ENCODE assay signal across 9 cellular contexts in the genomic region with DNA sequence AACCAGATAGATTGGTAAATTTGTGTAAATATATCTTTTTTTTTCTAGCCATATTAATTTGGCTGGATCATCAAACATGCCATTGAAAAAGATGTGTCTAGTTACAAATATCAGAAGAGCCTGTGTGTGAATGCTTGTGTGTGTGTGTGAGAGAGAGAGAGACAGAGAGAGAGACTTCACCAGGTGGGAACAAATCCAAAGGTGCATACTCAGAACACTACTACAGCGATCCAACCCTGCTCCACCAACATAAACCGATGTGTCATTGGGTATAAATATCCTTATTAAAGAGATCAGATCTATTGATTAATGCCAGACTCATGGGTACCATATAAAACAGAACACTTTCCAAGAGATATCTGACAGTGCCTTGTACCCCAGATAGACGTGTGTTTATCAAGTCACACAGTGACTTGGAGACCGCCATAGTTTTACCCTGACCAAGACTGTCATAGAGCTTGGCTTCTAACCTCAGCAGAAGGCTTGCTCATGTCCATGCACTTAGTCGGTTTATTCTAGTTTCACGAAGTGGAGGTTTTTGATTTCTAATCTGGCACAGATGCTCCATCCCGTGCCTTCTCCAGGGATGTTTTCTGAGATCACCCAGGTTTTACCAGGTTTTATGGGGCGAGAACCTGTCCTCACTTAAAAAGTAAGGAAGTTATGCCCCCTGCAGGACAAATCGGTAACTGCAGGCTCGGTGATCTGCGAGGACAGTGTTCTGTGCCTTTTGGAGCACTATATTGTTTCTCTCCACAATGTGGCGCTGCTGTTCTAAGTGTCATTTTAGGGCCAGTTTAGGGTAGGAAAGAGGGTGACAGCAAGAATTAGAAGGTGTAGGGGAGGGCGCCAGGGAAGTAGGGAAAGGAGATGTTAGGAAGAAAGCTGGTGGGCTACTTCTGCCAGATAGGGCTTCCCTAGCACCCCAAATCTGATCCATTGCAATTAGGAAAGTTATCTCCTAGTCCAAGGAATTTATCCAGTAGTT. TPM values are rescaled to one million over a fixed set of nuclear protein-coding genes. Genes with fewer than 3 reads are reported as not detected.
DNase-seq lines count a peak whose midpoint lies in the region; ATAC-seq and TF ChIP-seq lines count a peak whose summit lies in the region.
"Had no signal": no experiment of that assay in that cellular context is flagged by ENCODE, and none has a peak within 500 bp of the region (broad histone marks: within the 10 kb centered on the region; RNA-seq: fewer than 3 reads in every experiment).

No MANE protein-coding gene starts in this region.

- H3K27me3 ChIP-seq in left ventricle myocardium inferior (ENCODE audit: low read depth): peaks cover 27% of the 10 kb centered on the region

- H3K36me3 ChIP-seq in left ventricle myocardium inferior: no peaks in the 10 kb centered on the region

- H3K4me3 ChIP-seq in left ventricle myocardium inferior: no peak overlapping the region

- H3K27ac ChIP-seq in left ventricle myocardium inferior (replicated peaks): no peak overlapping the region

- ATAC-seq in HG02840 (IDR thresholded peaks at IDR 0.05; ENCODE audit: low FRiP score, unreplicated experiment): peak; percentile 71
- no peak for ATAC-seq in GM19324 (IDR thresholded peaks at IDR 0.05; ENCODE audit: low FRiP score, unreplicated experiment)

- peak; percentile 98 for TF ChIP-seq CTCF in left ventricle myocardium inferior (IDR thresholded peaks at IDR 0.05; ENCODE audit: borderline replicate concordance)

- intact Hi-C loops in left ventricle myocardium inferior (cut with micrococcal nuclease): loop anchor here (2.0 kb wide), 1 partner anchor 95 kb away; no protein-coding TSS in a partner anchor

- H3K9me3 ChIP-seq in left ventricle myocardium inferior (replicated peaks): no peaks in the 10 kb centered on the region

- DNase-seq in GM04503 (ENCODE audit: low read depth) (peak; percentile 37), NCI-H187 treated with DMSO at 0.1 percent for 48 hours (lab: John Stamatoyannopoulos, UW) (peak; percentile 57), T-helper 1 cell (peak; percentile 79 to 95 (median 92)), amniotic epithelial cell (ENCODE audit: low read depth) (peak; percentile 83), left ventricle myocardium inferior (peak; percentile 86), retina (peak; percentile 94)

- no peaks in the 10 kb centered on the region for H3K4me1 ChIP-seq in left ventricle myocardium inferior

RNA-seq across cellular contexts. Expression of gene WNT8B, which starts 29.3 kb away (rescaled TPM):
- not detected for total RNA-seq in left ventricle myocardium inferior
- total RNA-seq: skeletal muscle tissue had no signal

Comparison
In these comparisons a context has a peak if more than half of its experiments do, and no peak if none do; other contexts are left out.
1. DNase-seq: peak in every context shown above with its lines; median percentile 94 in retina; 92 in T-helper 1 cell; 86 in left ventricle myocardium inferior; 83 in amniotic epithelial cell; 57 in NCI-H187 treated with DMSO at 0.1 percent for 48 hours; 37 in GM04503.